Comparison of ENCODE assay signal across 35 cellular contexts in genomic region chr1:189606047-189606446, GRCh38.
"Had no signal": no experiment of that assay in that cellular context is flagged by ENCODE, and none has a peak within 500 bp of the region (broad histone marks: within the 10 kb centered on the region; RNA-seq: fewer than 3 reads in every experiment).

No MANE protein-coding gene starts in this region.

- H3K4me3 ChIP-seq: adrenal gland, body of pancreas, breast epithelium, Peyer's patch had no signal

- H3K4me1 ChIP-seq: adrenal gland, body of pancreas, breast epithelium, Peyer's patch had no signal

- ATAC-seq: activated naive CD4-positive, alpha-beta T cell treated with anti-CD3 and anti-CD28 coated beads, Interleukin-2, amount 50 U/mL, for 72 hours; activated T-cell treated with anti-CD3 and anti-CD28 coated beads, Interleukin-2, amount 50 U/mL, for 4 hours; body of pancreas; Right ventricle myocardium inferior had no signal

- DNase-seq: activated B cell treated with CpG ODN at 0.5 μM for 24 hours; activated CD4-positive, alpha-beta memory T cell treated with anti-CD3 and anti-CD28 coated beads for 36 hours; activated CD4-positive, alpha-beta T cell treated with anti-CD3 and anti-CD28 coated beads for 4 hours; activated CD4-positive, alpha-beta T cell treated with anti-CD3 and anti-CD28 coated beads, Interleukin-2, amount 50 U/mL, for 1 hour; activated CD4-positive, CD25-positive, alpha-beta regulatory T cell treated with anti-CD3 and anti-CD28 coated beads, Interleukin-2, amount 50 U/mL, for 72 hours; activated CD8-positive, alpha-beta memory T cell treated with anti-CD3 and anti-CD28 coated beads, Interleukin-2, amount 50 U/mL, for 4 hours; activated gamma-delta T cell treated with Interleukin-2 at 50 U/mL for 16 hours; activated naive CD4-positive, alpha-beta T cell treated with anti-CD3 and anti-CD28 coated beads for 36 hours; activated T-cell treated with anti-CD3 and anti-CD28 coated beads for 4 hours; activated T-cell treated with anti-CD3 and anti-CD28 coated beads, Interleukin-2, amount 50 U/mL, for 4 hours; adrenal gland; body of pancreas; caudate nucleus; NCI-H1105; NCI-H1417 treated with DMSO at 0.1 percent for 48 hours; NCI-H187 treated with DMSO at 0.1 percent for 48 hours; NCI-H2081; NCI-H2171 treated with DMSO at 0.1 percent for 48 hours; NCI-H2227 treated with DMSO at 0.1 percent for 48 hours; NCI-H446; NCI-H510A treated with DMSO at 0.1 percent for 48 hours; NCI-H69; NCI-H82; Peyer's patch; SIG-M5; SW 1271; T-helper 1 cell; T-helper 2 cell; T-helper 9 cell had no signal

- H3K9me3 ChIP-seq: adrenal gland, body of pancreas, breast epithelium, Peyer's patch had no signal

- H3K27ac ChIP-seq: adrenal gland, body of pancreas, breast epithelium, Peyer's patch, RWPE1, VCaP had no signal

- H3K27me3 ChIP-seq: adrenal gland, body of pancreas, breast epithelium, Peyer's patch had no signal

- H3K36me3 ChIP-seq: adrenal gland, breast epithelium, Peyer's patch had no signal

- FAIRE-seq: astrocyte had no signal
